In the genomic region with DNA sequence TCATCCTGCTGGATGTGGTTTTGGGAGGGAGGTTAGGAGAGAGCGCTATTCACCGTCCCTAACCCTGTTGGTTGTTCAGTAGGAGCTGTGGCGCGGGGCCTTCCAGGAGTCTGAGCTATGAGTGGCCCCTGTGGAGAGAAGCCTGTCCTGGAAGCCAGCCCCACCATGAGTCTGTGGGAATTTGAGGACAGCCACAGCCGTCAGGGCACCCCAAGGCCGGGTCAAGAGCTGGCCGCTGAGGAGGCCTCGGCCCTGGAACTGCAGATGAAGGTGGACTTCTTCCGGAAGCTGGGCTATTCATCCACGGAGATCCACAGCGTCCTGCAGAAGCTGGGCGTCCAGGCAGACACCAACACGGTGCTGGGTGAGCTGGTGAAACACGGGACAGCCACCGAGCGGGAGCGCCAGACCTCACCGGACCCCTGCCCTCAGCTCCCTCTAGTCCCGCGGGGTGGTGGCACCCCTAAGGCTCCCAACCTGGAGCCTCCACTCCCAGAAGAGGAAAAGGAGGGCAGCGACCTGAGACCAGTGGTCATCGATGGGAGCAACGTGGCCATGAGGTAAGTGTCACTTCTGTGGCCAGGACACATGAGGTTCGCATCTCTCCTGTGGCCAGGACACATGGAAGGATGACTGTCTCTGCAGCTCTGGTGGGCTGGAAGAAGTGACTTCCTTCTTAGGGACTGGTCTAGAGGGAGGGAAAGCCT, we compare ENCODE assay signal across 8 cellular contexts. TPM values are rescaled to one million over a fixed set of nuclear protein-coding genes. Genes with fewer than 3 reads are reported as not detected.
A peak's percentile ranks its signal among the peaks of the same experiment; 100 is the strongest.
DNase-seq lines count a peak whose midpoint lies in the region; ATAC-seq, FAIRE-seq and TF ChIP-seq lines count a peak whose summit lies in the region.

No MANE protein-coding gene starts in this region.

- in situ Hi-C loops in G401 (cut with HindIII; ENCODE audit: low sequenced_read_pairs): no loop called here

- WGBS in pancreas, 2 donors: 27 to 41% methylated on average over 24 of the region's 24 CpGs

- H3K27ac ChIP-seq in SJSA1 (peak overlapping the region; percentile 43; the same call in 1 of the 2 replicates), epithelial cell of prostate (peak overlapping the region; percentile 99), pancreas (peak overlapping the region; percentile 93 to 97 (median 95))

- H3K27me3 ChIP-seq in SJSA1 (replicated peaks) (no peaks in the 10 kb centered on the region), pancreas (no peaks in the 10 kb centered on the region)

- DNase-seq in SJSA1 (ENCODE audit: low read depth in 1 of 2, low spot score in 2 of 2) (no peak), epithelial cell of prostate (ENCODE audit: low read depth, low spot score) (no peak), pancreas (peak; percentile 32 to 80 (median 46)), H54 (ENCODE audit: insufficient read length, low spot score) (no peak), COR-L47 (lab: John Stamatoyannopoulos, UW) (no peak), G401 (ENCODE audit: low spot score) (no peak)

- H3K4me3 ChIP-seq in SJSA1: peak overlapping the region; percentile 60
- H3K4me3 ChIP-seq in pancreas: peak overlapping the region; percentile 68 to 83 (median 78)

- H3K9me3 ChIP-seq in ES-I3 (ENCODE audit: control insufficient read depth, insufficient read depth, low read length) (no peaks in the 10 kb centered on the region), SJSA1 (replicated peaks) (no peaks in the 10 kb centered on the region; the same call in 1 of the 2 replicates), pancreas (no peaks in the 10 kb centered on the region)

- peak overlapping the region; percentile 56; the same call in 1 of the 2 replicates for H3K9ac ChIP-seq in ES-I3 (ENCODE audit: low read depth, low read length)

- H3K36me3 ChIP-seq in ES-I3 (ENCODE audit: insufficient read depth, low read length): peaks cover 8% of the 10 kb centered on the region
- H3K36me3 ChIP-seq in SJSA1: peaks cover 51% of the 10 kb centered on the region
- peaks cover 0 to 8% (median under 1%) of the 10 kb centered on the region in 3 donors for H3K36me3 ChIP-seq in pancreas

- ATAC-seq in pancreas: no peak
- ATAC-seq in GM21529 (IDR thresholded peaks at IDR 0.05; ENCODE audit: unreplicated experiment): no peak

- TF ChIP-seq CTCF in pancreas (IDR thresholded peaks at IDR 0.05): no peak

- H3K4me1 ChIP-seq in ES-I3 (ENCODE audit: insufficient read depth, low read length) (peaks cover 64% of the 10 kb centered on the region), SJSA1 (replicated peaks) (peaks cover 93% of the 10 kb centered on the region), pancreas (peaks cover 41 to 47% (median 43%) of the 10 kb centered on the region in 3 donors)

- intact Hi-C loops in pancreas (cut with DNase I): no loop called here

- TF ChIP-seq POLR2A in H54 (IDR thresholded peaks at IDR 0.05; ENCODE audit: low read depth, low read length): no peak

- FAIRE-seq in pancreas (lab: Jason Lieb, UNC) (no peak), H54 (lab: Jason Lieb, UNC) (no peak)

RNA-seq across cellular contexts. Expression of a gene that starts 1.2 kb away (rescaled TPM):
- total RNA-seq in SJSA1 (2014; rRNA removed; shearing (Covaris generic)): 4.0 and 7.1 TPM in 2 replicates
- 10 to 100 TPM in 2 of 6 donors, 1 to 10 TPM in 4; 4.1 to 10.5 (median 9.3) TPM for total RNA-seq in pancreas
- polyA plus RNA-seq in pancreas: 10 to 100 TPM; 11.4 to 13.1 TPM
- 2.6 and 3.3 TPM in 2 replicates for total RNA-seq in G401 (2014; rRNA removed; shearing (Covaris generic))

RNA-seq across cellular contexts. Expression of a gene that starts 39.0 kb away (rescaled TPM):
- 83.4 and 112 TPM in 2 replicates for total RNA-seq in SJSA1 (2014; rRNA removed; shearing (Covaris generic))
- 10 to 100 TPM; 26.1 to 39.7 (median 27.6) TPM for total RNA-seq in pancreas
- polyA plus RNA-seq in pancreas: 10 to 100 TPM; 32.7 to 59.8 TPM
- 44.4 and 62.8 TPM in 2 replicates for total RNA-seq in G401 (2014; rRNA removed; shearing (Covaris generic))

Comparison
In these comparisons a context has a peak if more than half of its experiments do, and no peak if none do; other contexts are left out.
1. DNase-seq: peak in pancreas (6 of 6); none in SJSA1 (0 of 2), epithelial cell of prostate (single experiment), H54 (single experiment), COR-L47 (single experiment) and G401 (single experiment).
2. H3K27ac ChIP-seq: peak in every context shown above with its lines; median percentile 99 in epithelial cell of prostate; 95 in pancreas; 43 in SJSA1.